Comparison of ENCODE assay signal across 8 cellular contexts in the genomic region with DNA sequence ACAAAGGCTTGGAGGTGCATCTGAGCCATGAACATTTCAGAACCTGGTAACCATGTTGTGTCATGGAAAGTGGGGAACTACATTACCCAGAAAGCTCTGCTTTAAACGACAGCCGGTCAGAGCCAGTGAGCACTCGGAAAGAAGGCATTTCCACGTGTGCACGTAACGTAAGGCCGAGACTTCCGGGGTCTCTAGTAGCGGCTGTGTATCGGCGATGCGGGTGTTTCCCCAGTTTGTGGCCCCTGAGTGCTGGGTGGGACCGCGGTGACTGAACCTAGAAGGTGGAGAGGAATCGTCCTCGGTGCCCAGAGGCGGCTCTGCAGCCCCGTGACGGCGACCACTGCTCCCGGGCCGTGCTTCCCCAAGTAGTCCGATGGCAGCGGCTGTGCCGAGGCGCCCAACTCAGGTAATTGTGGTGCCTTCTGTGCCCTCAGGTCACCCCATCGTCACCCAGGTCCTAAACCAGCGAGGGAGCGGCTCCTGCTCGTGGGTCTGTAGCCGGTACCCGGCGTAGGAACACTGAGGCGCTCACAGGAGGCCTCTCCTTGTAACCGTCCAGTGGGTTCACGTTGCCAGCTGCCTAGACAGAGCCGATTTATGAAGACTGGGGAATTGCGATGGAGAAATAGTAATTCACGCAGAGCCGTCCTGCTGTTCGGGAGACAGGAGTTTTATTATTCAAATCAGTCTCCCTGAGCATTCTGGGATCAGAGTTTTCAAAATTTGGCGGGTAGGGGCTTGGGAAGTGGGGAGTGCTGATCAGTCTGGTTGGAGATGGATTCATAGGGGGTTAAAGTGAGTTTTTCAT. TPM values are rescaled to one million over a fixed set of nuclear protein-coding genes. Genes with fewer than 3 reads are reported as not detected.
DNase-seq lines count a peak whose midpoint lies in the region; ATAC-seq, FAIRE-seq and TF ChIP-seq lines count a peak whose summit lies in the region.
"Not testable (repeated sequence)": the region's sequence is repeated elsewhere in the genome, so short reads cannot be mapped to it uniquely, and the experiment has no call there.

A gene (plus strand): TSS at position 194 of the 808 bp plus-strand sequence. CDS start 180 bp downstream, at position 374.

- not testable (repeated sequence) for FAIRE-seq in urothelium cell line (lab: Jason Lieb, UNC)

- H3K4me1 Mint-ChIP-seq in T-helper 2 cell treated with Interferon-gamma antibody and Interleukin-4, amounts not matched to agents 5 μg/mL and 100 μg/mL, for 36 hours (ENCODE audit: low read depth), result peaks cover 10% of the 10 kb centered on the region

- H3K9me3 Mint-ChIP-seq in T-helper 2 cell treated with Interferon-gamma antibody and Interleukin-4, amounts not matched to agents 5 μg/mL and 100 μg/mL, for 36 hours, result peaks cover 16% of the 10 kb centered on the region

- H3K27ac Mint-ChIP-seq in T-helper 2 cell treated with Interferon-gamma antibody and Interleukin-4, amounts not matched to agents 5 μg/mL and 100 μg/mL, for 36 hours, result peak within 1 kb of the TSS; percentile 95

- H3K36me3 ChIP-seq in ascending aorta, result peaks cover 13 to 40% of the 10 kb centered on the region in 2 donors

- peak within 1 kb of the TSS; percentile 2 to 55 for H3K27ac ChIP-seq in ascending aorta

- H3K36me3 Mint-ChIP-seq in T-helper 2 cell treated with Interferon-gamma antibody and Interleukin-4, amounts not matched to agents 5 μg/mL and 100 μg/mL, for 36 hours (ENCODE audit: low read depth), result peaks cover 57% of the 10 kb centered on the region

- not testable (repeated sequence) for H3K27me3 ChIP-seq in ascending aorta

- peak within 1 kb of the TSS; percentile 96 for H3K4me3 Mint-ChIP-seq in T-helper 2 cell treated with Interferon-gamma antibody and Interleukin-4, amounts not matched to agents 5 μg/mL and 100 μg/mL, for 36 hours

- peaks cover 0 to 61% of the 10 kb centered on the region in 2 donors for H3K9me3 ChIP-seq in ascending aorta

- DNase-seq in GM13977 (ENCODE audit: low spot score) (peak; percentile 73), NCI-H1694 treated with DMSO at 0.1 percent for 48 hours (lab: John Stamatoyannopoulos, UW) (peak; percentile 36), ascending aorta (ENCODE audit: low spot score in 2 of 2) (peak; percentile 41 to 72), hepatic stellate cell (ENCODE audit: low spot score) (peak; percentile 75), putamen (ENCODE audit: low spot score) (peak; percentile 88), urothelium cell line (ENCODE audit: low spot score) (peak; percentile 79)
- peak; percentile 76 for DNase-seq in T-helper 2 cell treated with Interferon-gamma antibody and Interleukin-4, amounts not matched to agents 5 μg/mL and 100 μg/mL, for 36 hours (ENCODE audit: low spot score)

- intact Hi-C loops in ascending aorta (cut with DNase I), result not testable (repeated sequence)

- H3K27me3 Mint-ChIP-seq in T-helper 2 cell treated with Interferon-gamma antibody and Interleukin-4, amounts not matched to agents 5 μg/mL and 100 μg/mL, for 36 hours (ENCODE audit: low read depth), result not testable (repeated sequence)

- ATAC-seq in HG02870 (IDR thresholded peaks at IDR 0.05; ENCODE audit: unreplicated experiment), result peak; percentile 80

- H3K4me3 ChIP-seq in ascending aorta, result peak within 1 kb of the TSS; percentile 63 to 79

- not testable (repeated sequence) for TF ChIP-seq CTCF in GM13977 (IDR thresholded peaks at IDR 0.05; ENCODE audit: extremely low read depth, insufficient read depth, missing control alignments); ascending aorta (IDR thresholded peaks at IDR 0.05)

- in situ Hi-C loops in GM13977 (cut with MboI; ENCODE audit: low pct_unique_long_range_greater_than_20kb, low sequenced_read_pairs, unreplicated experiment), result not testable (repeated sequence)

- H3K4me1 ChIP-seq in ascending aorta, result not testable (repeated sequence)

RNA-seq across cellular contexts. Expression of the gene that starts here (rescaled TPM):
- 12.9 TPM for total RNA-seq in ascending aorta

Comparison
In these comparisons a context has a peak if more than half of its experiments do, and no peak if none do; other contexts are left out.
1. Peak in every context shown above with its lines: DNase-seq, ATAC-seq, H3K4me3 ChIP-seq and H3K27ac ChIP-seq.
2. DNase-seq: peak in every context shown above with its lines; median percentile 88 in putamen; 79 in urothelium cell line; 76 in T-helper 2 cell treated with Interferon-gamma antibody and Interleukin-4, amounts not matched to agents 5 μg/mL and 100 μg/mL, for 36 hours; 75 in hepatic stellate cell; 73 in GM13977; 56 in ascending aorta; 36 in NCI-H1694 treated with DMSO at 0.1 percent for 48 hours.